17 cellular contexts compared by ENCODE assay signal in genomic region chr2:231334179-231334930, GRCh38.
DNase-seq lines count a peak whose midpoint lies in the region; ATAC-seq and TF ChIP-seq lines count a peak whose summit lies in the region.
"Had no signal": no experiment of that assay in that cellular context is flagged by ENCODE, and none has a peak within 500 bp of the region (broad histone marks: within the 10 kb centered on the region; RNA-seq: fewer than 3 reads in every experiment).

No MANE protein-coding gene starts in this region.

- peak overlapping the region; percentile 51; the same call in 1 of the 2 replicates for H3K27ac Mint-ChIP-seq in WTC11
- H3K27ac Mint-ChIP-seq: activated naive CD8-positive, alpha-beta T cell treated with anti-CD3 and anti-CD28 coated beads, Interleukin-2, amount 10 ng/mL, durations not matched to agents 7 days and 5 days; CD4-positive, CD25-positive, alpha-beta regulatory T cell; HFFc6 had no signal

- H3K4me1 Mint-ChIP-seq in WTC11: peaks cover 18% of the 10 kb centered on the region
- H3K4me1 Mint-ChIP-seq: activated naive CD8-positive, alpha-beta T cell treated with anti-CD3 and anti-CD28 coated beads, Interleukin-2, amount 10 ng/mL, durations not matched to agents 7 days and 5 days; CD4-positive, CD25-positive, alpha-beta regulatory T cell had no signal

- TF ChIP-seq CTCF in WTC11 (IDR thresholded peaks at IDR 0.05): no peak

- no peak overlapping the region for H3K4me3 Mint-ChIP-seq in WTC11
- H3K4me3 Mint-ChIP-seq: activated naive CD8-positive, alpha-beta T cell treated with anti-CD3 and anti-CD28 coated beads, Interleukin-2, amount 10 ng/mL, durations not matched to agents 7 days and 5 days; CD4-positive, CD25-positive, alpha-beta regulatory T cell; HFFc6 had no signal

- ATAC-seq in WTC11: no peak
- no peak for ATAC-seq in left lobe of liver
- ATAC-seq in GM21786 (IDR thresholded peaks at IDR 0.05; ENCODE audit: unreplicated experiment): no peak
- no peak for ATAC-seq in HG03571 (IDR thresholded peaks at IDR 0.05; ENCODE audit: unreplicated experiment)
- ATAC-seq: activated CD4-positive, CD25-positive, alpha-beta regulatory T cell treated with anti-CD3 and anti-CD28 coated beads, Interleukin-2, amount 50 U/mL, for 24 hours; HepG2 had no signal

- CTCF ChIA-PET in WTC11 (lab: Charles Lee): interaction anchor here (1.1 to 1.8 kb wide), 2 partner anchors 78 to 148 kb away, joined by 3 to 4 read pairs; no protein-coding TSS in a partner anchor

- H3K36me3 Mint-ChIP-seq in WTC11: peaks cover 34% of the 10 kb centered on the region
- H3K36me3 Mint-ChIP-seq: activated naive CD8-positive, alpha-beta T cell treated with anti-CD3 and anti-CD28 coated beads, Interleukin-2, amount 10 ng/mL, durations not matched to agents 7 days and 5 days; CD4-positive, CD25-positive, alpha-beta regulatory T cell had no signal

- DNase-seq in A172 (ENCODE audit: low spot score) (peak; percentile 91), M059J (ENCODE audit: low read depth) (peak; percentile 11), WTC11 (ENCODE audit: low spot score) (no peak), left lobe of liver (ENCODE audit: low spot score) (peak; percentile 15), DMS 273 (lab: John Stamatoyannopoulos, UW; ENCODE audit: unreplicated experiment) (no peak)
- DNase-seq in activated effector memory CD4-positive, alpha-beta T cell treated with Interleukin-2 at 50 U/mL for 16 hours: no peak
- DNase-seq: activated naive CD8-positive, alpha-beta T cell treated with anti-CD3 and anti-CD28 coated beads, Interleukin-2, amount 10 ng/mL, durations not matched to agents 7 days and 5 days; CD4-positive, CD25-positive, alpha-beta regulatory T cell; HFFc6; MM.1S; NCI-H1930; NCI-H446 treated with DMSO at 0.1 percent for 48 hours; T-helper 9 cell had no signal

- POLR2A ChIA-PET in WTC11 (lab: Charles Lee): interaction anchor here (1.3 kb wide), 1 partner anchor 9 kb away, joined by 3 read pairs; no protein-coding TSS in a partner anchor

- H3K9me3 Mint-ChIP-seq in WTC11: no peaks in the 10 kb centered on the region; the same call in 1 of the 2 replicates
- H3K9me3 Mint-ChIP-seq: activated naive CD8-positive, alpha-beta T cell treated with anti-CD3 and anti-CD28 coated beads, Interleukin-2, amount 10 ng/mL, durations not matched to agents 7 days and 5 days; CD4-positive, CD25-positive, alpha-beta regulatory T cell; HFFc6 had no signal

- H3K27me3 Mint-ChIP-seq in WTC11 (ENCODE audit: low read depth): no peaks in the 10 kb centered on the region
- H3K27me3 Mint-ChIP-seq: activated naive CD8-positive, alpha-beta T cell treated with anti-CD3 and anti-CD28 coated beads, Interleukin-2, amount 10 ng/mL, durations not matched to agents 7 days and 5 days; CD4-positive, CD25-positive, alpha-beta regulatory T cell had no signal

TF ChIP-seq in WTC11, 78 proteins besides CTCF, POLR2A, EP300 and RAD21:
- TF ChIP-seq MAX (CRISPR knock-in tag; IDR thresholded peaks at IDR 0.05): no peak
- no peak for TF ChIP-seq ZNF396 (CRISPR knock-in tag; IDR thresholded peaks at IDR 0.05; ENCODE audit: borderline replicate concordance)
- TF ChIP-seq MXD4 (CRISPR knock-in tag; IDR thresholded peaks at IDR 0.05; ENCODE audit: borderline replicate concordance): no peak
- no peak for TF ChIP-seq STAT6 (CRISPR knock-in tag; conservative IDR thresholded peaks at IDR 0.05; ENCODE audit: low read depth)

Comparison
In these comparisons a context has a peak if more than half of its experiments do, and no peak if none do; other contexts are left out.
1. DNase-seq: peak in A172 (single experiment), M059J (single experiment) and left lobe of liver (single experiment); none in WTC11 (single experiment), DMS 273 (single experiment) and activated effector memory CD4-positive, alpha-beta T cell treated with Interleukin-2 at 50 U/mL for 16 hours (single experiment).